Comparison of ENCODE assay signal across 31 cellular contexts in the genomic region with DNA sequence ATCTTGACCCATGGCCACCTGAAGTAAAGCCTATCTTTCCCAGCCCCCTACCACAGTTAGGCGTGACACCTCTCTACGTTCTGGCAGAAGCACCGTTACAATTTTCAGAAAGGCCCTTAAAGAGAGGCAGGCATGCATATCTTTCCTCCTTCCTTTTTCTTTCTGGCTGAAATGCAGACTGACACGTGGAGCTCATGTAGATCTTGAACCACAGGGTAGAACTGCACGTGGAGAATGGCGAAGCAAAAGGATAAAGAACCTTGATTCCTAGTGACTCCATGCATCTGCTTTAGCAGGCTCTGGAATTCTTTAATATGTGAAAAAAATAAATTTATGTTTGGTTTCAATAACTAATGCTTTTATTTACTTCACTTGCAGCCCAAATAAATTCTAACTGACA.
DNase-seq lines count a peak whose midpoint lies in the region; ATAC-seq, FAIRE-seq and TF ChIP-seq lines count a peak whose summit lies in the region.
"Had no signal": no experiment of that assay in that cellular context is flagged by ENCODE, and none has a peak within 500 bp of the region (broad histone marks: within the 10 kb centered on the region; RNA-seq: fewer than 3 reads in every experiment).

No MANE protein-coding gene starts in this region.

- no TSS peak for BruUV-seq in HepG2 (replicated peaks; lab: Mats Ljungman, UMichigan)

- ATAC-seq in HepG2 (no peak), right lobe of liver (no peak)
- ATAC-seq: A549; CD8-positive, alpha-beta T cell had no signal

- H3K36me3 ChIP-seq in HepG2 (replicated peaks in 1 of 2; ENCODE audit: control insufficient read depth in 1 of 2, insufficient read depth in 2 of 2, low read length in 2 of 2) (no peaks in the 10 kb centered on the region), right lobe of liver (no peaks in the 10 kb centered on the region), thyroid gland (no peaks in the 10 kb centered on the region)
- H3K36me3 ChIP-seq: BE2C; BLaER1; BLaER1 treated with 17β-estradiol and CSF1 and Interleukin-3, amounts not matched to agents 10 nM and 100 nM had no signal

- no peak overlapping the region for H3K4me2 ChIP-seq in HepG2 (ENCODE audit: low read depth, low read length)
- H3K4me2 ChIP-seq: A549, BLaER1 had no signal

- H3K9ac ChIP-seq in HepG2 (ENCODE audit: insufficient read depth, low read depth, low read length), result no peak overlapping the region
- H3K9ac ChIP-seq: BLaER1; BLaER1 treated with 17β-estradiol and CSF1 and Interleukin-3, amounts not matched to agents 10 nM and 100 nM had no signal

- TF ChIP-seq POLR2A in HepG2 (IDR thresholded peaks at IDR 0.05; ENCODE audit: insufficient read depth in 1 of 2, low read depth in 2 of 2, low read length in 2 of 2), result no peak
- TF ChIP-seq POLR2A in right lobe of liver (IDR thresholded peaks at IDR 0.05), result no peak
- no peak for TF ChIP-seq POLR2A in thyroid gland (IDR thresholded peaks at IDR 0.05)

- no peak overlapping the region for H2AFZ ChIP-seq in HepG2 (ENCODE audit: low read length)

- TF ChIP-seq EP300 in HepG2 (IDR thresholded peaks at IDR 0.05; ENCODE audit: low read depth in 2 of 2, low read length in 2 of 2) (no peak), HepG2 (CRISPR knock-in tag; IDR thresholded peaks at IDR 0.05; ENCODE audit: borderline replicate concordance) (no peak)

- intact Hi-C loops in HepG2 (cut with micrococcal nuclease; ENCODE audit: unreplicated experiment), result no loop called here
- intact Hi-C loops in right lobe of liver (cut with DNase I), result no loop called here
- intact Hi-C loops in thyroid gland (cut with DNase I), result no loop called here

- POLR2A ChIA-PET in HepG2 (lab: Yijun Ruan, JAX), result no interaction called here

- TF ChIP-seq CTCF in HepG2 (CRISPR knock-in tag; IDR thresholded peaks at IDR 0.05) (no peak), right lobe of liver (IDR thresholded peaks at IDR 0.05) (no peak), thyroid gland (IDR thresholded peaks at IDR 0.05) (no peak)

- H3K4me1 ChIP-seq in HepG2 (ENCODE audit: insufficient read depth, low read length) (no peaks in the 10 kb centered on the region), right lobe of liver (no peaks in the 10 kb centered on the region), thyroid gland (peaks cover 30 to 31% of the 10 kb centered on the region in 2 donors)
- H3K4me1 ChIP-seq: A549, BE2C, Caco-2 had no signal

- in situ Hi-C loops in HepG2 (cut with HindIII; ENCODE audit: extremely low pct_ligation_motif_present, low pct_unique_long_range_greater_than_20kb), result no loop called here

- CTCF ChIA-PET in HepG2 (lab: Yijun Ruan, JAX; ENCODE audit: low intra/inter-chr PET ratio, low total read pairs), result no interaction called here

- H3K4me3 ChIP-seq in HepG2 (replicated peaks in 1 of 3; ENCODE audit: insufficient read depth in 1 of 3, low read depth in 2 of 3, low read length in 3 of 3) (no peak overlapping the region), right lobe of liver (no peak overlapping the region), thyroid gland (replicated peaks in 1 of 3) (no peak overlapping the region)
- H3K4me3 ChIP-seq: A549; BLaER1; BLaER1 treated with 17β-estradiol and CSF1 and Interleukin-3, amounts not matched to agents 10 nM and 100 nM had no signal

- H3K9me3 ChIP-seq in HepG2 (ENCODE audit: low read length) (no peaks in the 10 kb centered on the region), right lobe of liver (no peaks in the 10 kb centered on the region), thyroid gland (no peaks in the 10 kb centered on the region)
- H3K9me3 ChIP-seq: A549; BE2C; BLaER1; BLaER1 treated with 17β-estradiol and CSF1 and Interleukin-3, amounts not matched to agents 10 nM and 100 nM; Caco-2 had no signal

- WGBS in HepG2 (ENCODE audit: low lambda C conversion rate), result 11% methylated on average over 6 of the region's 6 CpGs
- WGBS in right lobe of liver (ENCODE audit: insufficient coverage, low coverage, low lambda C conversion rate, missing lambda C conversion rate), result 44% methylated on average over 6 of the region's 6 CpGs
- 32 to 40% methylated on average over 6 of the region's 6 CpGs for WGBS in thyroid gland, 2 donors

- H4K20me1 ChIP-seq in HepG2 (ENCODE audit: insufficient read depth, low read length), result no peaks in the 10 kb centered on the region
- H4K20me1 ChIP-seq: BLaER1; BLaER1 treated with 17β-estradiol and CSF1 and Interleukin-3, amounts not matched to agents 10 nM and 100 nM had no signal

- no peak for TF ChIP-seq RAD21 in HepG2 (CRISPR knock-in tag; IDR thresholded peaks at IDR 0.05)

- DNase-seq in HepG2 (ENCODE audit: low spot score), result no peak
- no peak for DNase-seq in right lobe of liver
- DNase-seq in thyroid gland, result peak; percentile 16 to 36
- DNase-seq in DMS53 treated with DMSO at 0.1 percent for 48 hours (lab: John Stamatoyannopoulos, UW; ENCODE audit: unreplicated experiment), result no peak
- DNase-seq: 8988T; ACHN; AML-193; BE2C; C1 segment of cervical spinal cord; Caco-2; Calu3; CD4-positive, alpha-beta memory T cell; CD4-positive, alpha-beta T cell; CD4-positive, CD25-positive, alpha-beta regulatory T cell; CD8-positive, alpha-beta memory T cell; CD8-positive, alpha-beta T cell; COR-L47; DMS 273 treated with DMSO at 0.1 percent for 48 hours; DMS153; DMS53; DMS79; DMS79 treated with DMSO at 0.1 percent for 48 hours; DND-41; EL had no signal

- H3K27me3 ChIP-seq in HepG2 (ENCODE audit: control insufficient read depth in 1 of 2, insufficient read depth in 2 of 2, low read length in 2 of 2) (no peaks in the 10 kb centered on the region), right lobe of liver (no peaks in the 10 kb centered on the region), thyroid gland (no peaks in the 10 kb centered on the region)
- H3K27me3 ChIP-seq: BE2C; BLaER1; BLaER1 treated with 17β-estradiol and CSF1 and Interleukin-3, amounts not matched to agents 10 nM and 100 nM had no signal

- no peaks in the 10 kb centered on the region for H3K79me2 ChIP-seq in HepG2 (ENCODE audit: insufficient read depth, low read length)

- no peak for FAIRE-seq in HepG2 (lab: Jason Lieb, UNC)
- FAIRE-seq: A204.1, A549, D721Med had no signal

- H3K27ac ChIP-seq in HepG2 (ENCODE audit: extremely low read length, insufficient read depth, low read length) (no peak overlapping the region), right lobe of liver (no peak overlapping the region), thyroid gland (no peak overlapping the region)
- H3K27ac ChIP-seq: 22Rv1; A549; BLaER1; BLaER1 treated with 17β-estradiol and CSF1 and Interleukin-3, amounts not matched to agents 10 nM and 100 nM; C4-2B had no signal

TF ChIP-seq in HepG2, 621 proteins besides CTCF, POLR2A, EP300 and RAD21:
- TF ChIP-seq, protein P1, sequence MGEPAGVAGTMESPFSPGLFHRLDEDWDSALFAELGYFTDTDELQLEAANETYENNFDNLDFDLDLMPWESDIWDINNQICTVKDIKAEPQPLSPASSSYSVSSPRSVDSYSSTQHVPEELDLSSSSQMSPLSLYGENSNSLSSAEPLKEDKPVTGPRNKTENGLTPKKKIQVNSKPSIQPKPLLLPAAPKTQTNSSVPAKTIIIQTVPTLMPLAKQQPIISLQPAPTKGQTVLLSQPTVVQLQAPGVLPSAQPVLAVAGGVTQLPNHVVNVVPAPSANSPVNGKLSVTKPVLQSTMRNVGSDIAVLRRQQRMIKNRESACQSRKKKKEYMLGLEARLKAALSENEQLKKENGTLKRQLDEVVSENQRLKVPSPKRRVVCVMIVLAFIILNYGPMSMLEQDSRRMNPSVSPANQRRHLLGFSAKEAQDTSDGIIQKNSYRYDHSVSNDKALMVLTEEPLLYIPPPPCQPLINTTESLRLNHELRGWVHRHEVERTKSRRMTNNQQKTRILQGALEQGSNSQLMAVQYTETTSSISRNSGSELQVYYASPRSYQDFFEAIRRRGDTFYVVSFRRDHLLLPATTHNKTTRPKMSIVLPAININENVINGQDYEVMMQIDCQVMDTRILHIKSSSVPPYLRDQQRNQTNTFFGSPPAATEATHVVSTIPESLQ (CRISPR knock-in tag; conservative IDR thresholded peaks at IDR 0.05), result no peak
- TF ChIP-seq, protein P2, sequence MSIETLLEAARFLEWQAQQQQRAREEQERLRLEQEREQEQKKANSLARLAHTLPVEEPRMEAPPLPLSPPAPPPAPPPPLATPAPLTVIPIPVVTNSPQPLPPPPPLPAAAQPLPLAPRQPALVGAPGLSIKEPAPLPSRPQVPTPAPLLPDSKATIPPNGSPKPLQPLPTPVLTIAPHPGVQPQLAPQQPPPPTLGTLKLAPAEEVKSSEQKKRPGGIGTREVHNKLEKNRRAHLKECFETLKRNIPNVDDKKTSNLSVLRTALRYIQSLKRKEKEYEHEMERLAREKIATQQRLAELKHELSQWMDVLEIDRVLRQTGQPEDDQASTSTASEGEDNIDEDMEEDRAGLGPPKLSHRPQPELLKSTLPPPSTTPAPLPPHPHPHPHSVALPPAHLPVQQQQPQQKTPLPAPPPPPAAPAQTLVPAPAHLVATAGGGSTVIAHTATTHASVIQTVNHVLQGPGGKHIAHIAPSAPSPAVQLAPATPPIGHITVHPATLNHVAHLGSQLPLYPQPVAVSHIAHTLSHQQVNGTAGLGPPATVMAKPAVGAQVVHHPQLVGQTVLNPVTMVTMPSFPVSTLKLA (IDR thresholded peaks at IDR 0.05), result peak; percentile 92

Comparison
In these comparisons a context has a peak if more than half of its experiments do, and no peak if none do; other contexts are left out.
1. DNase-seq: peak in thyroid gland (2 of 2); none in HepG2 (single experiment), right lobe of liver (0 of 3) and DMS53 treated with DMSO at 0.1 percent for 48 hours (single experiment).